In genomic region chr16:29816694-29817441, GRCh38 we compare ENCODE assay signal across 8 cellular contexts. TPM values are rescaled to one million over a fixed set of nuclear protein-coding genes. Genes with fewer than 3 reads are reported as not detected.
DNase-seq lines count a peak whose midpoint lies in the region; ATAC-seq, FAIRE-seq and TF ChIP-seq lines count a peak whose summit lies in the region.

No MANE protein-coding gene starts in this region.

- peaks cover 4% of the 10 kb centered on the region for H3K27me3 Mint-ChIP-seq in type B pancreatic cell

- H3K9me1 ChIP-seq in endothelial cell of umbilical vein (replicated peaks; ENCODE audit: control insufficient read depth, extremely low read depth, insufficient read depth, low read length) = no peaks in the 10 kb centered on the region

- H3K4me1 Mint-ChIP-seq in type B pancreatic cell (ENCODE audit: unreplicated experiment) = peaks cover 36% of the 10 kb centered on the region

- no peaks in the 10 kb centered on the region for H3K9me3 ChIP-seq in endothelial cell of umbilical vein (replicated peaks; ENCODE audit: control insufficient read depth, insufficient read depth, low read length)
- H3K9me3 ChIP-seq in mucosa of stomach (ENCODE audit: control insufficient read depth, low read length) = no peaks in the 10 kb centered on the region

- peak overlapping the region; percentile 65 to 85 (median 81) for H3K4me3 ChIP-seq in endothelial cell of umbilical vein (replicated peaks in 1 of 3; ENCODE audit: insufficient read depth in 1 of 3, low read depth in 1 of 3, low read length in 3 of 3)
- H3K4me3 ChIP-seq in mucosa of stomach (ENCODE audit: low read length) = peak overlapping the region; percentile 92

- peak; percentile 39 for TF ChIP-seq POLR2A in endothelial cell of umbilical vein (IDR thresholded peaks at IDR 0.05; ENCODE audit: low read depth, low read length)

- dilution Hi-C loops in endothelial cell of umbilical vein (cut with MboI; ENCODE audit: extremely low pct_ligation_motif_present, low sequenced_read_pairs) = no loop called here

- intact Hi-C loops in endothelial cell of umbilical vein (cut with micrococcal nuclease) = loop anchor here (1.0 kb wide), 3 partner anchors 7 to 88 kb away; partner anchors contain the start of gene KIF22

- H4K20me1 ChIP-seq in endothelial cell of umbilical vein (replicated peaks; ENCODE audit: control insufficient read depth, extremely low read depth, insufficient read depth, low read length) = no peaks in the 10 kb centered on the region

- peak; percentile 13 for ATAC-seq in HG02588 (IDR thresholded peaks at IDR 0.05; ENCODE audit: unreplicated experiment)

- no peaks in the 10 kb centered on the region for H3K9me3 Mint-ChIP-seq in type B pancreatic cell

- peak overlapping the region; percentile 94 for H3K27ac Mint-ChIP-seq in type B pancreatic cell

- peaks cover 37% of the 10 kb centered on the region for H3K4me1 ChIP-seq in endothelial cell of umbilical vein (ENCODE audit: control insufficient read depth, extremely low read depth, insufficient read depth, low read length)
- H3K4me1 ChIP-seq in mucosa of stomach (ENCODE audit: control insufficient read depth, insufficient read depth, low read length) = peaks cover 47% of the 10 kb centered on the region

- peak overlapping the region; percentile 27 for H3K27ac ChIP-seq in endothelial cell of umbilical vein (ENCODE audit: insufficient read depth, low read depth, low read length)

- peak overlapping the region; percentile 93 for H3K4me3 Mint-ChIP-seq in type B pancreatic cell

- peaks cover 22% of the 10 kb centered on the region for H3K79me2 ChIP-seq in endothelial cell of umbilical vein (ENCODE audit: control insufficient read depth, insufficient read depth, low read length)

- H3K9ac ChIP-seq in endothelial cell of umbilical vein (replicated peaks; ENCODE audit: extremely low read depth, insufficient read depth, low read length) (peak overlapping the region; percentile 53), mucosa of stomach (ENCODE audit: low read length) (peak overlapping the region; percentile 70)

- BruUV-seq in endothelial cell of umbilical vein (replicated peaks; lab: Mats Ljungman, UMichigan) = no TSS peak

- H3K36me3 ChIP-seq in endothelial cell of umbilical vein (ENCODE audit: control insufficient read depth in 2 of 2, extremely low read depth in 1 of 2, insufficient read depth in 2 of 2, low read length in 2 of 2) (peaks cover 0 to 5% of the 10 kb centered on the region in 2 experiments), mucosa of stomach (ENCODE audit: control insufficient read depth, insufficient read depth, low read length) (no peaks in the 10 kb centered on the region)

- FAIRE-seq in endothelial cell of umbilical vein (lab: Jason Lieb, UNC) = peak; percentile 77

- H3K27me3 ChIP-seq in endothelial cell of umbilical vein (ENCODE audit: control insufficient read depth in 2 of 2, insufficient read depth in 2 of 2, low read length in 2 of 2) (no peaks in the 10 kb centered on the region), mucosa of stomach (ENCODE audit: control insufficient read depth, insufficient read depth, low read length) (peaks cover 22% of the 10 kb centered on the region)

- H3K36me3 Mint-ChIP-seq in type B pancreatic cell = peaks cover 8% of the 10 kb centered on the region

- CTCF ChIA-PET in endothelial cell of umbilical vein (lab: Charles Lee) = interaction anchor here (0.6 to 8.2 kb wide), 12 partner anchors 9 to 215 kb away, joined by 3 to 140 read pairs (median 6); partner anchors contain the start of gene KIF22

- peak overlapping the region; percentile 52 for H2AFZ ChIP-seq in endothelial cell of umbilical vein (ENCODE audit: low read depth, low read length)

- H3K4me2 ChIP-seq in endothelial cell of umbilical vein (ENCODE audit: insufficient read depth, low read length) = peak overlapping the region; percentile 48

- POLR2A ChIA-PET in endothelial cell of umbilical vein (lab: Charles Lee) = no interaction called here

- DNase-seq in NCI-H2107 treated with DMSO at 0.1 percent for 48 hours (lab: John Stamatoyannopoulos, UW; ENCODE audit: unreplicated experiment) (peak; percentile 58), NCI-H2107 (lab: John Stamatoyannopoulos, UW) (no peak), NCI-H2171 (lab: John Stamatoyannopoulos, UW) (peak; percentile 55), endothelial cell of umbilical vein (ENCODE audit: low read depth, low spot score) (peak; percentile 56), type B pancreatic cell (ENCODE audit: extremely low spot score, unreplicated experiment) (no peak)
- DNase-seq in activated CD4-positive, alpha-beta T cell treated with anti-CD3 and anti-CD28 coated beads, Interleukin-2, amount 50 U/mL, for 1 hour = peak; percentile 43

- TF ChIP-seq CTCF in endothelial cell of umbilical vein (IDR thresholded peaks at IDR 0.05; ENCODE audit: extremely low read depth in 1 of 2, insufficient read depth in 1 of 2, low read depth in 1 of 2, low read length in 2 of 2) (peak in 1 of 2 donors; percentile 21), type B pancreatic cell (conservative IDR thresholded peaks at IDR 0.05) (peak; percentile 31)

TF ChIP-seq in endothelial cell of umbilical vein, 7 proteins besides CTCF, POLR2A, EP300 and RAD21:
- TF ChIP-seq EZH2 (IDR thresholded peaks at IDR 0.05; ENCODE audit: borderline replicate concordance, low read depth, low read length, severe bottlenecking) (no peak), GATA2 (IDR thresholded peaks at IDR 0.05; ENCODE audit: insufficient read depth, insufficient read length, low read depth, low read length) (no peak), MYC (IDR thresholded peaks at IDR 0.05; ENCODE audit: low read depth, low read length) (peak; percentile 19)
TF ChIP-seq in endothelial cell of umbilical vein: peak in this region for 1.

RNA-seq across cellular contexts. Expression of gene PAGR1, which starts 0.9 kb away (rescaled TPM):
- total RNA-seq in endothelial cell of umbilical vein (24.2 and 26.3 TPM in 2 replicates), type B pancreatic cell (ENCODE audit: low replicate concordance) (25.5 and 33.5 TPM in 2 replicates)
- 13.0 and 15.9 TPM in 2 replicates for polyA plus RNA-seq in endothelial cell of umbilical vein
- 16.6 and 17.6 TPM in 2 replicates for polyA plus RNA-seq in endothelial cell of umbilical vein (2011; cell fraction: cytosol; rRNA removed)
- 18.8 and 20.0 TPM in 2 replicates for polyA plus RNA-seq in endothelial cell of umbilical vein (2011; cell fraction: nucleus; rRNA removed)
- polyA plus RNA-seq in endothelial cell of umbilical vein (2012) = 18.5 and 20.4 TPM in 2 replicates
- 3.8 and 4.2 TPM in 2 replicates for polyA minus RNA-seq in endothelial cell of umbilical vein
- 16.0 TPM for polyA minus RNA-seq in endothelial cell of umbilical vein (2011; cell fraction: cytosol; rRNA and poly(A)+ RNA removed)
- polyA minus RNA-seq in endothelial cell of umbilical vein (2011; cell fraction: nucleus; rRNA and poly(A)+ RNA removed) = 4.1 and 5.2 TPM in 2 replicates

RNA-seq across cellular contexts. Expression of gene MVP, which starts 3.4 kb away (rescaled TPM):
- total RNA-seq in endothelial cell of umbilical vein (116 and 118 TPM in 2 replicates), type B pancreatic cell (ENCODE audit: low replicate concordance) (27.4 and 46.3 TPM in 2 replicates)
- 47.0 and 49.8 TPM in 2 replicates for polyA plus RNA-seq in endothelial cell of umbilical vein
- polyA plus RNA-seq in endothelial cell of umbilical vein (2011; cell fraction: cytosol; rRNA removed) = 45.7 and 48.2 TPM in 2 replicates
- 118 and 126 TPM in 2 replicates for polyA plus RNA-seq in endothelial cell of umbilical vein (2011; cell fraction: nucleus; rRNA removed)
- polyA plus RNA-seq in endothelial cell of umbilical vein (2012) = 154 and 197 TPM in 2 replicates
- 123 and 214 TPM in 2 replicates for polyA minus RNA-seq in endothelial cell of umbilical vein
- 47.5 TPM for polyA minus RNA-seq in endothelial cell of umbilical vein (2011; cell fraction: cytosol; rRNA and poly(A)+ RNA removed)
- 42.1 and 68.7 TPM in 2 replicates for polyA minus RNA-seq in endothelial cell of umbilical vein (2011; cell fraction: nucleus; rRNA and poly(A)+ RNA removed)

RNA-seq across cellular contexts. Expression of gene PRRT2, which starts 4.9 kb away (rescaled TPM):
- total RNA-seq in endothelial cell of umbilical vein = 2.3 and 3.3 TPM in 2 replicates
- 3.3 and 3.4 TPM in 2 replicates for polyA plus RNA-seq in endothelial cell of umbilical vein
- polyA plus RNA-seq in endothelial cell of umbilical vein (2011; cell fraction: cytosol; rRNA removed) = 0.41 and 0.66 TPM in 2 replicates
- polyA plus RNA-seq in endothelial cell of umbilical vein (2011; cell fraction: nucleus; rRNA removed) = 18.1 and 20.0 TPM in 2 replicates
- polyA plus RNA-seq in endothelial cell of umbilical vein (2012) = 1.0 and 1.4 TPM in 2 replicates
- polyA minus RNA-seq in endothelial cell of umbilical vein = 1.1 and 1.9 TPM in 2 replicates
- not detected for polyA minus RNA-seq in endothelial cell of umbilical vein (2011; cell fraction: cytosol; rRNA and poly(A)+ RNA removed)
- polyA minus RNA-seq in endothelial cell of umbilical vein (2011; cell fraction: nucleus; rRNA and poly(A)+ RNA removed) = 2.9 and 3.8 TPM in 2 replicates
- total RNA-seq in type B pancreatic cell (ENCODE audit: low replicate concordance) = 1.4 and 15.1 TPM in 2 replicates

RNA-seq across cellular contexts. Expression of gene MAZ, which starts 10.5 kb away (rescaled TPM):
- total RNA-seq in endothelial cell of umbilical vein = 311 TPM in 2 replicates
- polyA plus RNA-seq in endothelial cell of umbilical vein = 165 and 212 TPM in 2 replicates
- 204 and 249 TPM in 2 replicates for polyA plus RNA-seq in endothelial cell of umbilical vein (2011; cell fraction: cytosol; rRNA removed)
- 129 and 147 TPM in 2 replicates for polyA plus RNA-seq in endothelial cell of umbilical vein (2011; cell fraction: nucleus; rRNA removed)
- 303 and 323 TPM in 2 replicates for polyA plus RNA-seq in endothelial cell of umbilical vein (2012)
- 291 and 342 TPM in 2 replicates for polyA minus RNA-seq in endothelial cell of umbilical vein
- 395 TPM for polyA minus RNA-seq in endothelial cell of umbilical vein (2011; cell fraction: cytosol; rRNA and poly(A)+ RNA removed)
- polyA minus RNA-seq in endothelial cell of umbilical vein (2011; cell fraction: nucleus; rRNA and poly(A)+ RNA removed) = 51.4 and 56.6 TPM in 2 replicates
- total RNA-seq in type B pancreatic cell (ENCODE audit: low replicate concordance) = 207 and 294 TPM in 2 replicates

RNA-seq across cellular contexts. Expression of gene KIF22, which starts 26.3 kb away (rescaled TPM):
- total RNA-seq in endothelial cell of umbilical vein = 82.3 and 90.0 TPM in 2 replicates
- 67.3 and 67.9 TPM in 2 replicates for polyA plus RNA-seq in endothelial cell of umbilical vein
- polyA plus RNA-seq in endothelial cell of umbilical vein (2011; cell fraction: cytosol; rRNA removed) = 68.7 and 72.0 TPM in 2 replicates
- 198 and 265 TPM in 2 replicates for polyA plus RNA-seq in endothelial cell of umbilical vein (2011; cell fraction: nucleus; rRNA removed)
- 27.8 and 49.7 TPM in 2 replicates for polyA plus RNA-seq in endothelial cell of umbilical vein (2012)
- polyA minus RNA-seq in endothelial cell of umbilical vein = 71.8 and 80.2 TPM in 2 replicates
- polyA minus RNA-seq in endothelial cell of umbilical vein (2011; cell fraction: cytosol; rRNA and poly(A)+ RNA removed) = 95.7 TPM
- polyA minus RNA-seq in endothelial cell of umbilical vein (2011; cell fraction: nucleus; rRNA and poly(A)+ RNA removed) = 55.3 and 92.1 TPM in 2 replicates
- 54.8 and 112 TPM in 2 replicates for total RNA-seq in type B pancreatic cell (ENCODE audit: low replicate concordance)

Comparison
In these comparisons a context has a peak if more than half of its experiments do, and no peak if none do; other contexts are left out.
1. DNase-seq: peak in NCI-H2107 treated with DMSO at 0.1 percent for 48 hours (single experiment), NCI-H2171 (single experiment), activated CD4-positive, alpha-beta T cell treated with anti-CD3 and anti-CD28 coated beads, Interleukin-2, amount 50 U/mL, for 1 hour (single experiment) and endothelial cell of umbilical vein (single experiment); none in NCI-H2107 (single experiment) and type B pancreatic cell (single experiment).